ENCODE assay signal across 8 cellular contexts in the genomic region with DNA sequence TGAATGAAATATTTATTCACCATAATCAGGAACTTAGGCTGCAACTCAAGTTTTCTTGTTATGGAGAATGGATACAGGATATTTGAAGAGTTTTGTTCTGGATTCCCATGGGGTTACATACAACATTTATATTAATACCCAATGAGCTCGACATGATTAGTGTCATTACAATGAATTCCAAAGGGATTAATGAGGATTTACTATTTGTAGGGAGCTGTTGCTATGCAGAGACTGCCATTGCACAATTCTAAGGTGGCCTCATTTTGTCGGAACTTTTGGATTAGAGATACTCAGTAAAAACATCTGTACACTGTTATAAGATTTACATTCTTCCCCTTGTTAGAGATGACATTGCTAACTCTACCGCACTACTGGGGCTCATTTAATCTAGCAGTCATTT.
"Had no signal": no experiment of that assay in that cellular context is flagged by ENCODE, and none has a peak within 500 bp of the region (broad histone marks: within the 10 kb centered on the region; RNA-seq: fewer than 3 reads in every experiment).

No MANE protein-coding gene starts in this region.

- H2AFZ ChIP-seq: GM23248 had no signal

- FAIRE-seq: H54, HTR-8/SVneo had no signal

- H3K4me1 Mint-ChIP-seq: IgD-negative memory B cell had no signal

- H3K27me3 Mint-ChIP-seq: IgD-negative memory B cell had no signal

- H3K27ac Mint-ChIP-seq: IgD-negative memory B cell had no signal

- H3K36me3 Mint-ChIP-seq: IgD-negative memory B cell had no signal

- DNase-seq: GM23248, GOT3, H9, HCEC 1CT, KBM-7 had no signal

- H3K4me3 Mint-ChIP-seq: H9, IgD-negative memory B cell had no signal

- H3K4me3 ChIP-seq: GM23248 had no signal

- H3K9me3 Mint-ChIP-seq: H9, IgD-negative memory B cell had no signal

- H3K27ac ChIP-seq: GM23248 had no signal

- H3K9ac ChIP-seq: GM23248 had no signal
